18 cellular contexts compared by ENCODE assay signal in genomic region chr12:132831771-132832170, GRCh38. TPM values are rescaled to one million over a fixed set of nuclear protein-coding genes. Genes with fewer than 3 reads are reported as not detected.
DNase-seq lines count a peak whose midpoint lies in the region; ATAC-seq and TF ChIP-seq lines count a peak whose summit lies in the region.
"Had no signal": no experiment of that assay in that cellular context is flagged by ENCODE, and none has a peak within 500 bp of the region (broad histone marks: within the 10 kb centered on the region; RNA-seq: fewer than 3 reads in every experiment).

No MANE protein-coding gene starts in this region.

- H3K4me1 ChIP-seq in SJSA1 (replicated peaks) (peaks cover 29% of the 10 kb centered on the region), MM.1S (ENCODE audit: low read length) (no peaks in the 10 kb centered on the region)

- no peaks in the 10 kb centered on the region for H4K20me1 ChIP-seq in MM.1S (ENCODE audit: insufficient read depth, low read length)

- no peak for TF ChIP-seq CTCF in nephron (IDR thresholded peaks at IDR 0.05; ENCODE audit: unreplicated experiment in 3 of 3)
- no peak for TF ChIP-seq CTCF in GM10248 (IDR thresholded peaks at IDR 0.05; ENCODE audit: control extremely low read depth, extremely low read depth, low read depth, missing control alignments)
- TF ChIP-seq CTCF in MM.1S (IDR thresholded peaks at IDR 0.05; ENCODE audit: low read length): no peak

- no peaks in the 10 kb centered on the region for H3K27me3 Mint-ChIP-seq in activated naive CD8-positive, alpha-beta T cell
- H3K27me3 Mint-ChIP-seq in activated naive CD8-positive, alpha-beta T cell treated with anti-CD3 and anti-CD28 coated beads, Interleukin-2, amount 50 U/mL, for 24 hours: peaks cover 1% of the 10 kb centered on the region
- peaks cover 3% of the 10 kb centered on the region for H3K27me3 Mint-ChIP-seq in nephron (ENCODE audit: low read depth)
- H3K27me3 Mint-ChIP-seq: CD4-positive, alpha-beta memory T cell had no signal

- CTCF ChIA-PET in GM10248 (lab: Yijun Ruan, JAX): interaction anchor here (1.4 kb wide), 1 partner anchor 13 kb away, joined by 4 read pairs; no protein-coding TSS in a partner anchor

- H3K27me3 ChIP-seq in SJSA1 (replicated peaks) (no peaks in the 10 kb centered on the region), MM.1S (replicated peaks; ENCODE audit: insufficient read depth, low read length) (no peaks in the 10 kb centered on the region)
- H3K27me3 ChIP-seq: BLaER1 had no signal

- H3K9ac ChIP-seq in MM.1S (ENCODE audit: low read length): no peak overlapping the region
- H3K9ac ChIP-seq: BLaER1 had no signal

- no peak overlapping the region for H2AFZ ChIP-seq in MM.1S (ENCODE audit: low read length)
- H2AFZ ChIP-seq: GM23338 had no signal

- peaks cover 48% of the 10 kb centered on the region for H3K4me1 Mint-ChIP-seq in activated naive CD8-positive, alpha-beta T cell (ENCODE audit: low read depth)
- H3K4me1 Mint-ChIP-seq in activated naive CD8-positive, alpha-beta T cell treated with anti-CD3 and anti-CD28 coated beads, Interleukin-2, amount 50 U/mL, for 24 hours: peaks cover 48% of the 10 kb centered on the region
- H3K4me1 Mint-ChIP-seq in nephron: peaks cover 30% of the 10 kb centered on the region

- H3K4me2 ChIP-seq in MM.1S (ENCODE audit: low read depth, low read length): no peak overlapping the region
- H3K4me2 ChIP-seq: BLaER1, GM23338 had no signal

- peak overlapping the region; percentile 86 for H3K27ac ChIP-seq in SJSA1
- no peak overlapping the region for H3K27ac ChIP-seq in MM.1S (ENCODE audit: low read length)
- H3K27ac ChIP-seq: BLaER1 had no signal

- H3K27ac Mint-ChIP-seq in activated naive CD8-positive, alpha-beta T cell: peak overlapping the region; percentile 43
- H3K27ac Mint-ChIP-seq in activated naive CD8-positive, alpha-beta T cell treated with anti-CD3 and anti-CD28 coated beads, Interleukin-2, amount 50 U/mL, for 24 hours: no peak overlapping the region
- H3K27ac Mint-ChIP-seq in nephron: peak overlapping the region in 1 of 3 experiments; percentile 6
- H3K27ac Mint-ChIP-seq: CD14-positive monocyte, GM23338 had no signal

- no peak for ATAC-seq in activated naive CD8-positive, alpha-beta T cell treated with anti-CD3 and anti-CD28 coated beads, Interleukin-2, amount 50 U/mL, for 24 hours
- ATAC-seq: GM23338, HCT116, HepG2 had no signal

- no peaks in the 10 kb centered on the region for H3K9me3 Mint-ChIP-seq in activated naive CD8-positive, alpha-beta T cell (ENCODE audit: low read depth)
- H3K9me3 Mint-ChIP-seq in activated naive CD8-positive, alpha-beta T cell treated with anti-CD3 and anti-CD28 coated beads, Interleukin-2, amount 50 U/mL, for 24 hours: no peaks in the 10 kb centered on the region
- H3K9me3 Mint-ChIP-seq in nephron: no peaks in the 10 kb centered on the region

- POLR2A ChIA-PET in GM10248 (lab: Yijun Ruan, JAX): no interaction called here

- H3K79me2 ChIP-seq in MM.1S (ENCODE audit: low read length): peaks cover 16% of the 10 kb centered on the region

- no peak for DNase-seq in activated naive CD8-positive, alpha-beta T cell treated with anti-CD3 and anti-CD28 coated beads, Interleukin-2, amount 50 U/mL, for 24 hours
- DNase-seq in SJSA1 (ENCODE audit: low read depth in 1 of 2, low spot score in 2 of 2): peak; percentile 82 to 86
- DNase-seq in activated T-cell treated with anti-CD3 and anti-CD28 coated beads, Interleukin-2, amount 50 U/mL, for 48 hours: no peak
- no peak for DNase-seq in GM10248 (ENCODE audit: extremely low spot score)
- DNase-seq in MM.1S: no peak
- DNase-seq: 8988T; CD4-positive, alpha-beta memory T cell; DMS153; DMS79; GDM1; H7 had no signal

- H3K9me2 ChIP-seq in MM.1S (replicated peaks; ENCODE audit: insufficient read depth, low read length): no peaks in the 10 kb centered on the region

- H3K4me3 ChIP-seq in SJSA1 (no peak overlapping the region), MM.1S (ENCODE audit: low read length) (no peak overlapping the region)
- H3K4me3 ChIP-seq: BLaER1, GM23338 had no signal

- no peaks in the 10 kb centered on the region for H3K36me3 Mint-ChIP-seq in activated naive CD8-positive, alpha-beta T cell
- H3K36me3 Mint-ChIP-seq in activated naive CD8-positive, alpha-beta T cell treated with anti-CD3 and anti-CD28 coated beads, Interleukin-2, amount 50 U/mL, for 24 hours (ENCODE audit: low read depth): peaks cover 22% of the 10 kb centered on the region
- peaks cover 11% of the 10 kb centered on the region for H3K36me3 Mint-ChIP-seq in nephron (ENCODE audit: low read depth)

- H3F3A ChIP-seq in MM.1S (ENCODE audit: insufficient read depth, low read length): no peaks in the 10 kb centered on the region

- peaks cover 18% of the 10 kb centered on the region for H3K9me3 ChIP-seq in SJSA1 (replicated peaks)
- no peaks in the 10 kb centered on the region for H3K9me3 ChIP-seq in MM.1S (replicated peaks; ENCODE audit: insufficient read depth, low read length)
- H3K9me3 ChIP-seq: BLaER1 had no signal

- peaks cover 14% of the 10 kb centered on the region for H3K36me3 ChIP-seq in SJSA1
- no peaks in the 10 kb centered on the region for H3K36me3 ChIP-seq in MM.1S (replicated peaks; ENCODE audit: insufficient read depth, low read length)

- H3K4me3 Mint-ChIP-seq in activated naive CD8-positive, alpha-beta T cell: no peak overlapping the region
- no peak overlapping the region for H3K4me3 Mint-ChIP-seq in activated naive CD8-positive, alpha-beta T cell treated with anti-CD3 and anti-CD28 coated beads, Interleukin-2, amount 50 U/mL, for 24 hours
- H3K4me3 Mint-ChIP-seq in nephron: peak overlapping the region in 2 of 3 experiments; percentile 33 to 52
- H3K4me3 Mint-ChIP-seq: CD14-positive monocyte; CD4-positive, alpha-beta memory T cell; GM23338 had no signal

RNA-seq across cellular contexts. Expression of gene GOLGA3, which starts 3.1 kb away (rescaled TPM):
- 52.8 and 71.1 TPM in 2 replicates for total RNA-seq in SJSA1 (2014; rRNA removed; shearing (Covaris generic))

RNA-seq across cellular contexts. Expression of gene CHFR, which starts 55.6 kb away (rescaled TPM):
- total RNA-seq in SJSA1 (2014; rRNA removed; shearing (Covaris generic)): 4.5 and 7.1 TPM in 2 replicates

Comparison
In these comparisons a context has a peak if more than half of its experiments do, and no peak if none do; other contexts are left out.
1. H3K4me3 Mint-ChIP-seq: peak in nephron (2 of 3); none in activated naive CD8-positive, alpha-beta T cell (single experiment) and activated naive CD8-positive, alpha-beta T cell treated with anti-CD3 and anti-CD28 coated beads, Interleukin-2, amount 50 U/mL, for 24 hours (single experiment).
2. DNase-seq: peak in SJSA1 (2 of 2); none in activated naive CD8-positive, alpha-beta T cell treated with anti-CD3 and anti-CD28 coated beads, Interleukin-2, amount 50 U/mL, for 24 hours (single experiment), activated T-cell treated with anti-CD3 and anti-CD28 coated beads, Interleukin-2, amount 50 U/mL, for 48 hours (0 of 2), GM10248 (single experiment) and MM.1S (single experiment).